ENCODE assay signal across 19 cellular contexts in genomic region chr2:129801575-129801974, GRCh38.
DNase-seq lines count a peak whose midpoint lies in the region; TF ChIP-seq lines count a peak whose summit lies in the region.
"Had no signal": no experiment of that assay in that cellular context is flagged by ENCODE, and none has a peak within 500 bp of the region (broad histone marks: within the 10 kb centered on the region; RNA-seq: fewer than 3 reads in every experiment).

No MANE protein-coding gene starts in this region.

- H3K27ac Mint-ChIP-seq in progenitor cell of endocrine pancreas = no peak overlapping the region
- H3K27ac Mint-ChIP-seq: activated naive CD8-positive, alpha-beta T cell treated with anti-CD3 and anti-CD28 coated beads, Interleukin-2, amount 10 ng/mL, durations not matched to agents 7 days and 5 days; activated T-cell treated with anti-CD3 and anti-CD28 coated beads, Interleukin-2, amount 50 U/mL, for 24 hours; natural killer cell had no signal

- H3K9me3 Mint-ChIP-seq in progenitor cell of endocrine pancreas (ENCODE audit: low read depth) = no peaks in the 10 kb centered on the region
- H3K9me3 Mint-ChIP-seq: activated naive CD8-positive, alpha-beta T cell treated with anti-CD3 and anti-CD28 coated beads, Interleukin-2, amount 10 ng/mL, durations not matched to agents 7 days and 5 days; activated T-cell treated with anti-CD3 and anti-CD28 coated beads, Interleukin-2, amount 50 U/mL, for 24 hours; natural killer cell had no signal

- H3K27me3 Mint-ChIP-seq in progenitor cell of endocrine pancreas = peaks cover 39% of the 10 kb centered on the region

- H3K4me1 Mint-ChIP-seq in progenitor cell of endocrine pancreas (ENCODE audit: low read depth) = peaks cover 5% of the 10 kb centered on the region
- H3K4me1 Mint-ChIP-seq: activated naive CD8-positive, alpha-beta T cell treated with anti-CD3 and anti-CD28 coated beads, Interleukin-2, amount 10 ng/mL, durations not matched to agents 7 days and 5 days; natural killer cell had no signal

- no peak overlapping the region for H3K27ac ChIP-seq in brain microvascular endothelial cell
- H3K27ac ChIP-seq in uterus = no peak overlapping the region
- no peak overlapping the region for H3K27ac ChIP-seq in A673 (ENCODE audit: low read depth, low read length, poor library complexity, severe bottlenecking)
- H3K27ac ChIP-seq: C4-2B, left ventricle myocardium inferior, PC-9, suprapubic skin had no signal

- DNase-seq in DMS53 (lab: John Stamatoyannopoulos, UW) (peak; percentile 58), NCI-H2029 (lab: John Stamatoyannopoulos, UW) (peak; percentile 32), brain microvascular endothelial cell (peak; percentile 14), kidney tubule cell (ENCODE audit: low spot score) (peak; percentile 93), uterus (no peak), A673 (ENCODE audit: low spot score) (no peak), progenitor cell of endocrine pancreas (ENCODE audit: low spot score, unreplicated experiment) (no peak), EL (no peak)
- DNase-seq: activated CD4-positive, alpha-beta T cell treated with anti-CD3 and anti-CD28 coated beads for 48 hours; activated naive CD8-positive, alpha-beta T cell treated with anti-CD3 and anti-CD28 coated beads, Interleukin-2, amount 10 ng/mL, durations not matched to agents 7 days and 5 days; activated T-cell treated with anti-CD3 and anti-CD28 coated beads, Interleukin-2, amount 50 U/mL, for 24 hours; erythroblast; left ventricle myocardium inferior; natural killer cell; NCI-H226; PC-9; T-helper 2 cell had no signal

- no peaks in the 10 kb centered on the region for H3K36me3 Mint-ChIP-seq in progenitor cell of endocrine pancreas (ENCODE audit: insufficient read depth)
- H3K36me3 Mint-ChIP-seq: activated naive CD8-positive, alpha-beta T cell treated with anti-CD3 and anti-CD28 coated beads, Interleukin-2, amount 10 ng/mL, durations not matched to agents 7 days and 5 days; natural killer cell had no signal

- H3K4me3 ChIP-seq in brain microvascular endothelial cell (ENCODE audit: low read depth, low read length) (no peak overlapping the region), uterus (no peak overlapping the region), A673 (ENCODE audit: low read depth, low read length, poor library complexity, severe bottlenecking) (no peak overlapping the region)
- H3K4me3 ChIP-seq: left ventricle myocardium inferior, PC-9, suprapubic skin had no signal

- H3K27me3 ChIP-seq in brain microvascular endothelial cell (replicated peaks) = no peaks in the 10 kb centered on the region
- H3K27me3 ChIP-seq in uterus = no peaks in the 10 kb centered on the region
- H3K27me3 ChIP-seq in A673 (replicated peaks; ENCODE audit: insufficient read depth, low read depth, low read length, poor library complexity) = peaks cover 23% of the 10 kb centered on the region

- no peak overlapping the region for H3K4me3 Mint-ChIP-seq in progenitor cell of endocrine pancreas (ENCODE audit: low read depth)
- H3K4me3 Mint-ChIP-seq: activated naive CD8-positive, alpha-beta T cell treated with anti-CD3 and anti-CD28 coated beads, Interleukin-2, amount 10 ng/mL, durations not matched to agents 7 days and 5 days; activated T-cell treated with anti-CD3 and anti-CD28 coated beads, Interleukin-2, amount 50 U/mL, for 24 hours; natural killer cell had no signal

- H3K9me3 ChIP-seq in uterus = no peaks in the 10 kb centered on the region
- H3K9me3 ChIP-seq in A673 (ENCODE audit: low read depth, low read length, poor library complexity, severe bottlenecking) = no peaks in the 10 kb centered on the region
- H3K9me3 ChIP-seq: left ventricle myocardium inferior, suprapubic skin had no signal

- CTCF ChIA-PET in A673 (lab: Charles Lee) = no interaction called here

- no TSS peak for BruUV-seq in A673 (replicated peaks; lab: Mats Ljungman, UMichigan)

- TF ChIP-seq CTCF in brain microvascular endothelial cell (IDR thresholded peaks at IDR 0.05; ENCODE audit: low read depth, low read length, missing control alignments) (no peak), uterus (IDR thresholded peaks at IDR 0.05) (no peak), A673 (conservative IDR thresholded peaks at IDR 0.05; ENCODE audit: low read depth, low read length) (no peak), progenitor cell of endocrine pancreas (IDR thresholded peaks at IDR 0.05; ENCODE audit: unreplicated experiment) (no peak)

- no peaks in the 10 kb centered on the region for H3K4me1 ChIP-seq in uterus
- H3K4me1 ChIP-seq in A673 (ENCODE audit: insufficient read depth, low read length, poor library complexity, severe bottlenecking) = peaks cover 8% of the 10 kb centered on the region
- H3K4me1 ChIP-seq: left ventricle myocardium inferior, suprapubic skin had no signal

- intact Hi-C loops in uterus (cut with DNase I; ENCODE audit: low total_unique reads) (no loop called here), A673 (cut with micrococcal nuclease; ENCODE audit: unreplicated experiment) (loop anchor here (5.0 kb wide), 2 partner anchors 69 to 194 kb away; no protein-coding TSS in a partner anchor)

- in situ Hi-C loops in brain microvascular endothelial cell (cut with HindIII; ENCODE audit: low pct_ligation_motif_present, low sequenced_read_pairs) = no loop called here

- TF ChIP-seq POLR2A in uterus (IDR thresholded peaks at IDR 0.05) = no peak

- H3K36me3 ChIP-seq in brain microvascular endothelial cell (replicated peaks) (no peaks in the 10 kb centered on the region), uterus (no peaks in the 10 kb centered on the region), A673 (ENCODE audit: insufficient read depth, low read length, poor library complexity, severe bottlenecking) (no peaks in the 10 kb centered on the region)
- H3K36me3 ChIP-seq: left ventricle myocardium inferior, suprapubic skin had no signal

- POLR2A ChIA-PET in A673 (lab: Charles Lee; ENCODE audit: low non-redundant PET) = no interaction called here

Comparison
In these comparisons a context has a peak if more than half of its experiments do, and no peak if none do; other contexts are left out.
1. DNase-seq: peak in DMS53 (single experiment), NCI-H2029 (single experiment), brain microvascular endothelial cell (single experiment) and kidney tubule cell (single experiment); none in uterus (0 of 2), A673 (single experiment), progenitor cell of endocrine pancreas (single experiment) and EL (single experiment).